In the genomic region with DNA sequence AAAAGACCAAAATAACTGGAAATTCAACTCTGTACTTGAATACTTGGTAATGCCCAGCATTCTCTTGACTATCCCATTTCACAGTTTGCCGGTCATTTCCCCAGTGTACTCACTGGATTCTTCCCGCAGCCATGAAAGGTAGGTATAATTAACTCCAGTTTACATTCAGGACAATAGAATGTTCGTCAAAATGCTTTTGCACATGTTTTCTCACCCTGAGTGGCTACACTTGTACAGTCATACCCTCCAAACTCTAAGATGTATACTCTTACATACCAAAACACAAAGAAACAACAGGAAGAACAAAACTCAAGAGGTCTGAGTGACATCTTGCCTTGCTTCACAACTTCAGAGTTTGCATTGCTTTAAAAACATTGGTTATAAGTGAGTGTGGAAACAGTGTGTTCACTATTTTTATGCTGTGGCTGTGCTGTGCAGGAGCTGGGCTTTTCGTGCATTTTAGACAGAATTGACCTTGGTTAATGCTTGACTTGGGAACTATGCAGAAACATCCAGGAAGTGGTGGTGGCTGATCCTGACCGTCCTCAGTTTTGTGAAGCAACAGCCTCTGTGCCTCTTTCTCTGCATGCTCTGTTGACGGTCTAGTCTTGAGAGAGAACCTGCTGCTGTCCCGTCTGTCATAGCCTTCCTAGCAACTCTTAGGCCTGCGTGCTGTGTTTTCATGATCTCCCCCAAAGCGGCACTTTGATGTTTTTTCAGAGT, we compare ENCODE assay signal across 1 cellular context.
TF ChIP-seq lines count a peak whose summit lies in the region.

No MANE protein-coding gene starts in this region.

TF ChIP-seq in HepG2, 621 proteins besides CTCF, POLR2A, EP300 and RAD21 (continues in another document):
- TF ChIP-seq UBTF (CRISPR knock-in tag; IDR thresholded peaks at IDR 0.05) (0 out of 2 replicates have a peak, but pooled peaks have one; percentile 9), TOE1 (CRISPR knock-in tag; IDR thresholded peaks at IDR 0.05) (no peak), TOPORS (CRISPR knock-in tag; IDR thresholded peaks at IDR 0.05) (no peak), SALL1 (CRISPR knock-in tag; IDR thresholded peaks at IDR 0.05) (peak; percentile 65), PLRG1 (conservative IDR thresholded peaks at IDR 0.05) (no peak), AHDC1 (CRISPR knock-in tag; IDR thresholded peaks at IDR 0.05; ENCODE audit: borderline replicate concordance) (no peak), ZNF644 (CRISPR knock-in tag; IDR thresholded peaks at IDR 0.05; ENCODE audit: low read depth) (peak; percentile 78), SNAPC2 (CRISPR knock-in tag; IDR thresholded peaks at IDR 0.05) (0 out of 2 replicates have a peak, but pooled peaks have one; percentile 29), KDM1A (CRISPR knock-in tag; IDR thresholded peaks at IDR 0.05) (peak; percentile 17; the same call in 1 of the 2 replicates), SOX13 (IDR thresholded peaks at IDR 0.05) (no peak), SOX13 (CRISPR knock-in tag; conservative IDR thresholded peaks at IDR 0.05 in 1 of 2, IDR thresholded peaks at IDR 0.05 in 1 of 2) (peak in 1 of 2 experiments; percentile 22; a peak in 1 of 4 replicates), EEA1 (CRISPR knock-in tag; IDR thresholded peaks at IDR 0.05; ENCODE audit: borderline replicate concordance) (no peak), TARDBP (CRISPR knock-in tag; IDR thresholded peaks at IDR 0.05) (peak; percentile 46; the same call in 1 of the 2 replicates), ZNF747 (CRISPR knock-in tag; IDR thresholded peaks at IDR 0.05; ENCODE audit: borderline replicate concordance) (peak; percentile 43; the same call in 1 of the 2 replicates), ELF3 (CRISPR knock-in tag; IDR thresholded peaks at IDR 0.05) (peak; percentile 96), ZBTB43 (CRISPR knock-in tag; conservative IDR thresholded peaks at IDR 0.05) (peak; percentile 97), FOXO1 (CRISPR knock-in tag; IDR thresholded peaks at IDR 0.05) (0 out of 2 replicates have a peak, but pooled peaks have one; percentile 55), NR2F2 (IDR thresholded peaks at IDR 0.05; ENCODE audit: borderline replicate concordance, low read depth) (no peak), FOSL2 (CRISPR knock-in tag; IDR thresholded peaks at IDR 0.05) (peak; percentile 49), CEBPG (CRISPR knock-in tag; IDR thresholded peaks at IDR 0.05) (peak; percentile 89), TCF7 (IDR thresholded peaks at IDR 0.05; ENCODE audit: low read depth) (0 out of 2 replicates have a peak, but pooled peaks have one; percentile 28), ZNF580 (CRISPR knock-in tag; IDR thresholded peaks at IDR 0.05; ENCODE audit: borderline replicate concordance, low read depth) (peak; percentile 58; the same call in 1 of the 2 replicates), RFX3 (CRISPR knock-in tag; IDR thresholded peaks at IDR 0.05) (no peak), RFXAP (CRISPR knock-in tag; IDR thresholded peaks at IDR 0.05; ENCODE audit: borderline replicate concordance) (no peak), FLYWCH1 (CRISPR knock-in tag; IDR thresholded peaks at IDR 0.05) (no peak), ZNF234 (CRISPR knock-in tag; conservative IDR thresholded peaks at IDR 0.05) (no peak), ELF4 (CRISPR knock-in tag; IDR thresholded peaks at IDR 0.05; ENCODE audit: borderline replicate concordance) (peak; percentile 80; the same call in 1 of the 2 replicates), ZNF792 (CRISPR knock-in tag; IDR thresholded peaks at IDR 0.05) (peak; percentile 73; the same call in 1 of the 2 replicates), ZNF331 (CRISPR knock-in tag; IDR thresholded peaks at IDR 0.05) (peak; percentile 89), GATAD2A (CRISPR knock-in tag; IDR thresholded peaks at IDR 0.05) (peak; percentile 74), NR2F6 (IDR thresholded peaks at IDR 0.05) (no peak), NR2F6 (CRISPR knock-in tag; IDR thresholded peaks at IDR 0.05) (peak; percentile 35; the same call in 1 of the 2 replicates), FOXA3 (CRISPR knock-in tag; IDR thresholded peaks at IDR 0.05) (0 out of 2 replicates have a peak, but pooled peaks have one; percentile 29), ESRRA (CRISPR knock-in tag; IDR thresholded peaks at IDR 0.05; ENCODE audit: low read depth) (peak; percentile 44; the same call in 1 of the 2 replicates), ETV5 (CRISPR knock-in tag; IDR thresholded peaks at IDR 0.05; ENCODE audit: borderline replicate concordance) (peak; percentile 69; the same call in 1 of the 2 replicates), RXRB (CRISPR knock-in tag; IDR thresholded peaks at IDR 0.05; ENCODE audit: borderline replicate concordance) (peak; percentile 61; the same call in 1 of the 2 replicates)
- TF ChIP-seq, protein P1, sequence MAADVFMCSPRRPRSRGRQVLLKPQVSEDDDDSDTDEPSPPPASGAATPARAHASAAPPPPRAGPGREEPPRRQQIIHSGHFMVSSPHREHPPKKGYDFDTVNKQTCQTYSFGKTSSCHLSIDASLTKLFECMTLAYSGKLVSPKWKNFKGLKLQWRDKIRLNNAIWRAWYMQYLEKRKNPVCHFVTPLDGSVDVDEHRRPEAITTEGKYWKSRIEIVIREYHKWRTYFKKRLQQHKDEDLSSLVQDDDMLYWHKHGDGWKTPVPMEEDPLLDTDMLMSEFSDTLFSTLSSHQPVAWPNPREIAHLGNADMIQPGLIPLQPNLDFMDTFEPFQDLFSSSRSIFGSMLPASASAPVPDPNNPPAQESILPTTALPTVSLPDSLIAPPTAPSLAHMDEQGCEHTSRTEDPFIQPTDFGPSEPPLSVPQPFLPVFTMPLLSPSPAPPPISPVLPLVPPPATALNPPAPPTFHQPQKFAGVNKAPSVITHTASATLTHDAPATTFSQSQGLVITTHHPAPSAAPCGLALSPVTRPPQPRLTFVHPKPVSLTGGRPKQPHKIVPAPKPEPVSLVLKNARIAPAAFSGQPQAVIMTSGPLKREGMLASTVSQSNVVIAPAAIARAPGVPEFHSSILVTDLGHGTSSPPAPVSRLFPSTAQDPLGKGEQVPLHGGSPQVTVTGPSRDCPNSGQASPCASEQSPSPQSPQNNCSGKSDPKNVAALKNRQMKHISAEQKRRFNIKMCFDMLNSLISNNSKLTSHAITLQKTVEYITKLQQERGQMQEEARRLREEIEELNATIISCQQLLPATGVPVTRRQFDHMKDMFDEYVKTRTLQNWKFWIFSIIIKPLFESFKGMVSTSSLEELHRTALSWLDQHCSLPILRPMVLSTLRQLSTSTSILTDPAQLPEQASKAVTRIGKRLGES (CRISPR knock-in tag; IDR thresholded peaks at IDR 0.05; ENCODE audit: borderline replicate concordance) = no peak
- TF ChIP-seq, protein P2, sequence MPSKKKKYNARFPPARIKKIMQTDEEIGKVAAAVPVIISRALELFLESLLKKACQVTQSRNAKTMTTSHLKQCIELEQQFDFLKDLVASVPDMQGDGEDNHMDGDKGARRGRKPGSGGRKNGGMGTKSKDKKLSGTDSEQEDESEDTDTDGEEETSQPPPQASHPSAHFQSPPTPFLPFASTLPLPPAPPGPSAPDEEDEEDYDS (CRISPR knock-in tag; IDR thresholded peaks at IDR 0.05) = no peak
- TF ChIP-seq, protein P3, sequence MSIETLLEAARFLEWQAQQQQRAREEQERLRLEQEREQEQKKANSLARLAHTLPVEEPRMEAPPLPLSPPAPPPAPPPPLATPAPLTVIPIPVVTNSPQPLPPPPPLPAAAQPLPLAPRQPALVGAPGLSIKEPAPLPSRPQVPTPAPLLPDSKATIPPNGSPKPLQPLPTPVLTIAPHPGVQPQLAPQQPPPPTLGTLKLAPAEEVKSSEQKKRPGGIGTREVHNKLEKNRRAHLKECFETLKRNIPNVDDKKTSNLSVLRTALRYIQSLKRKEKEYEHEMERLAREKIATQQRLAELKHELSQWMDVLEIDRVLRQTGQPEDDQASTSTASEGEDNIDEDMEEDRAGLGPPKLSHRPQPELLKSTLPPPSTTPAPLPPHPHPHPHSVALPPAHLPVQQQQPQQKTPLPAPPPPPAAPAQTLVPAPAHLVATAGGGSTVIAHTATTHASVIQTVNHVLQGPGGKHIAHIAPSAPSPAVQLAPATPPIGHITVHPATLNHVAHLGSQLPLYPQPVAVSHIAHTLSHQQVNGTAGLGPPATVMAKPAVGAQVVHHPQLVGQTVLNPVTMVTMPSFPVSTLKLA (IDR thresholded peaks at IDR 0.05) = no peak
- TF ChIP-seq, protein P4, sequence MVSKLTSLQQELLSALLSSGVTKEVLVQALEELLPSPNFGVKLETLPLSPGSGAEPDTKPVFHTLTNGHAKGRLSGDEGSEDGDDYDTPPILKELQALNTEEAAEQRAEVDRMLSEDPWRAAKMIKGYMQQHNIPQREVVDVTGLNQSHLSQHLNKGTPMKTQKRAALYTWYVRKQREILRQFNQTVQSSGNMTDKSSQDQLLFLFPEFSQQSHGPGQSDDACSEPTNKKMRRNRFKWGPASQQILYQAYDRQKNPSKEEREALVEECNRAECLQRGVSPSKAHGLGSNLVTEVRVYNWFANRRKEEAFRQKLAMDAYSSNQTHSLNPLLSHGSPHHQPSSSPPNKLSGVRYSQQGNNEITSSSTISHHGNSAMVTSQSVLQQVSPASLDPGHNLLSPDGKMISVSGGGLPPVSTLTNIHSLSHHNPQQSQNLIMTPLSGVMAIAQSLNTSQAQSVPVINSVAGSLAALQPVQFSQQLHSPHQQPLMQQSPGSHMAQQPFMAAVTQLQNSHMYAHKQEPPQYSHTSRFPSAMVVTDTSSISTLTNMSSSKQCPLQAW (CRISPR knock-in tag; IDR thresholded peaks at IDR 0.05) = peak; percentile 80
